21 cellular contexts compared by ENCODE assay signal in the genomic region with DNA sequence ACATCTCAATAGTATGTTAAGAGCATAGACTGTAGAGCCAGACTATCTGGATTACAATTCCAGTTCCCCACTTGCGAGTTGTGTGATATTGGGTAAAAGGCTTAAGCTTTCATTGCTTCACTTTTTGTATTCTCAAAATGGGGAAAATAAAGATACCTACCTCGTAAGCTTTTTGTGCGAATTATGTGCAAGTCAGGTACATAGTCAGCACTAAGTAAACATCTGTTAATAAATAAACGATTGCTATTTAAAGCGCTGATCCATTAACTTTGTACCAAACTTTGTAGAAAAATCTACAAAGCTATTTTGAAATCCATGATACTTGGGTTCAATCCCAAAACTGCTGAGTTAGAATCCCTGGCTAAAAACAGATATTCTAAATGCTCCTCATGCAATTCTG. TPM values are rescaled to one million over a fixed set of nuclear protein-coding genes. Genes with fewer than 3 reads are reported as not detected.
A peak's percentile ranks its signal among the peaks of the same experiment; 100 is the strongest.
DNase-seq lines count a peak whose midpoint lies in the region; ATAC-seq and TF ChIP-seq lines count a peak whose summit lies in the region.
"Had no signal": no experiment of that assay in that cellular context is flagged by ENCODE, and none has a peak within 500 bp of the region (broad histone marks: within the 10 kb centered on the region; RNA-seq: fewer than 3 reads in every experiment).

No MANE protein-coding gene starts in this region.

- intact Hi-C loops in OCI-LY7 (cut with micrococcal nuclease; ENCODE audit: unreplicated experiment) (no loop called here), testis (cut with DNase I; ENCODE audit: low total_unique reads) (no loop called here)

- H3K27me3 ChIP-seq in liver (ENCODE audit: control insufficient read depth in 4 of 4, insufficient read depth in 4 of 4, low read length in 3 of 4): no peaks in the 10 kb centered on the region
- H3K27me3 ChIP-seq in HAP-1 (ENCODE audit: low read depth): no peaks in the 10 kb centered on the region
- no peaks in the 10 kb centered on the region; the same call in 1 of the 2 replicates for H3K27me3 ChIP-seq in SJCRH30
- no peaks in the 10 kb centered on the region for H3K27me3 ChIP-seq in testis
- H3K27me3 ChIP-seq: BLaER1 had no signal

- no peak for TF ChIP-seq POLR2A in testis (IDR thresholded peaks at IDR 0.05)

- TF ChIP-seq CTCF in OCI-LY7 (conservative IDR thresholded peaks at IDR 0.05; ENCODE audit: low read length) (no peak), liver (IDR thresholded peaks at IDR 0.05; ENCODE audit: low read depth, low read length, missing input control) (no peak), testis (IDR thresholded peaks at IDR 0.05) (no peak)

- peaks cover 6% of the 10 kb centered on the region; the same call in 1 of the 2 replicates for H3K79me2 ChIP-seq in OCI-LY7 (ENCODE audit: insufficient read depth, low read depth, low read length)

- H4K20me1 ChIP-seq in OCI-LY7 (ENCODE audit: insufficient read depth, low read length): no peaks in the 10 kb centered on the region
- H4K20me1 ChIP-seq: BLaER1 had no signal

- DNase-seq in OCI-LY7 (ENCODE audit: low spot score) (no peak), kidney tubule cell (ENCODE audit: low spot score) (peak; percentile 6), renal cortical epithelial cell (ENCODE audit: low read depth) (peak; percentile 73), HAP-1 (ENCODE audit: low spot score in 2 of 2) (no peak), SJCRH30 (no peak), testis (no peak)
- DNase-seq: Caco-2; CD4-positive, CD25-positive, alpha-beta regulatory T cell; CD8-positive, alpha-beta T cell; DMS153; DND-41; H9; HFFc6 had no signal

- POLR2A ChIA-PET in OCI-LY7 (lab: Charles Lee): interaction anchor here (0.6 to 1.9 kb wide), 5 partner anchors 9 to 1231 kb away, joined by 3 to 8 read pairs (median 3); no protein-coding TSS in a partner anchor

- H3K4me3 ChIP-seq in OCI-LY7 (ENCODE audit: low read depth, low read length, poor library complexity, severe bottlenecking): no peak overlapping the region
- no peak overlapping the region for H3K4me3 ChIP-seq in liver (ENCODE audit: low read depth in 1 of 3, low read length in 3 of 3)
- no peak overlapping the region for H3K4me3 ChIP-seq in HAP-1
- H3K4me3 ChIP-seq in SJCRH30: no peak overlapping the region
- no peak overlapping the region for H3K4me3 ChIP-seq in testis
- H3K4me3 ChIP-seq: BLaER1, GM12878, GM23338 had no signal

- H3K9ac ChIP-seq in liver (ENCODE audit: low read depth in 1 of 2, low read length in 2 of 2): peak overlapping the region in 1 of 2 donors; percentile 36
- H3K9ac ChIP-seq: BLaER1 had no signal

- H2AFZ ChIP-seq in OCI-LY7 (ENCODE audit: low read length): peak overlapping the region; percentile 20; the same call in 1 of the 2 replicates

- H3K4me1 ChIP-seq in OCI-LY7 (ENCODE audit: insufficient read depth, low read length, poor library complexity, severe bottlenecking) (peaks cover 26% of the 10 kb centered on the region), liver (ENCODE audit: control insufficient read depth in 4 of 4, insufficient read depth in 4 of 4, low read length in 3 of 4) (peaks cover 3 to 53% (median 10%) of the 10 kb centered on the region in 4 donors), HAP-1 (no peaks in the 10 kb centered on the region), SJCRH30 (no peaks in the 10 kb centered on the region), testis (no peaks in the 10 kb centered on the region)
- H3K4me1 ChIP-seq: BLaER1, Caco-2 had no signal

- H3K36me3 ChIP-seq in OCI-LY7 (ENCODE audit: insufficient read depth, low read length) (no peaks in the 10 kb centered on the region), liver (ENCODE audit: control insufficient read depth in 4 of 4, insufficient read depth in 3 of 4, low read depth in 1 of 4, low read length in 3 of 4) (peaks cover 0 to 31% (median 3%) of the 10 kb centered on the region in 4 donors), HAP-1 (replicated peaks) (no peaks in the 10 kb centered on the region), SJCRH30 (no peaks in the 10 kb centered on the region), testis (ENCODE audit: low read depth, missing control alignments) (no peaks in the 10 kb centered on the region)
- H3K36me3 ChIP-seq: BLaER1 had no signal

- no peaks in the 10 kb centered on the region for H3K9me2 ChIP-seq in OCI-LY7 (ENCODE audit: insufficient read depth, low read length)

- ATAC-seq in HG03571 (IDR thresholded peaks at IDR 0.05; ENCODE audit: unreplicated experiment): no peak
- ATAC-seq: CD8-positive, alpha-beta T cell; GM12878; GM23338 had no signal

- peak; percentile 26 to 45 for TF ChIP-seq RAD21 in liver (IDR thresholded peaks at IDR 0.05)

- CTCF ChIA-PET in OCI-LY7 (lab: Charles Lee; ENCODE audit: unreplicated experiment): no interaction called here

- H3K27ac ChIP-seq in OCI-LY7 (ENCODE audit: low read depth, low read length, poor library complexity, severe bottlenecking): no peak overlapping the region
- peak overlapping the region; percentile 73 to 88 for H3K27ac ChIP-seq in liver (ENCODE audit: low read depth in 1 of 2, low read length in 2 of 2)
- H3K27ac ChIP-seq in SJCRH30: no peak overlapping the region
- H3K27ac ChIP-seq in testis: no peak overlapping the region
- H3K27ac ChIP-seq: 22Rv1, BLaER1, C4-2B had no signal

- H3K9me3 ChIP-seq in OCI-LY7 (ENCODE audit: low read length): no peaks in the 10 kb centered on the region
- no peaks in the 10 kb centered on the region for H3K9me3 ChIP-seq in liver (ENCODE audit: control insufficient read depth in 4 of 4, low read length in 3 of 4)
- no peaks in the 10 kb centered on the region for H3K9me3 ChIP-seq in HAP-1
- H3K9me3 ChIP-seq in SJCRH30 (replicated peaks): no peaks in the 10 kb centered on the region
- no peaks in the 10 kb centered on the region for H3K9me3 ChIP-seq in testis
- H3K9me3 ChIP-seq: BLaER1, Caco-2 had no signal

- in situ Hi-C loops in HAP-1 (cut with MboI; ENCODE audit: low sequenced_read_pairs): no loop called here

- no TSS peak for BruUV-seq in OCI-LY7 (replicated peaks; lab: Mats Ljungman, UMichigan)

- no peak overlapping the region for H3K4me2 ChIP-seq in OCI-LY7 (ENCODE audit: low read length)
- H3K4me2 ChIP-seq: BLaER1, GM23338 had no signal

- 42% methylated on average over 5 of the region's 5 CpGs for WGBS in liver
- 91 to 95% methylated on average over 5 of the region's 5 CpGs for WGBS in testis, 2 donors

TF ChIP-seq in liver, 16 proteins besides CTCF, POLR2A, EP300 and RAD21 (continues in another document):
- TF ChIP-seq FOXA2 (IDR thresholded peaks at IDR 0.05) (peak; percentile 99), RXRA (IDR thresholded peaks at IDR 0.05) (peak; percentile 50 to 77), SP1 (IDR thresholded peaks at IDR 0.05) (peak; percentile 89), TAF1 (conservative IDR thresholded peaks at IDR 0.05) (no peak), ATF3 (IDR thresholded peaks at IDR 0.05) (peak; percentile 24), HNF4G (IDR thresholded peaks at IDR 0.05) (peak; percentile 22), ZBTB33 (IDR thresholded peaks at IDR 0.05) (peak; percentile 79), NR2F2 (IDR thresholded peaks at IDR 0.05) (no peak), HNF4A (conservative IDR thresholded peaks at IDR 0.05) (peak; percentile 77 to 84), EGR1 (IDR thresholded peaks at IDR 0.05; ENCODE audit: low read depth in 2 of 2) (peak in 1 of 2 donors; percentile 11), JUND (IDR thresholded peaks at IDR 0.05) (peak; percentile 45 to 84), YY1 (IDR thresholded peaks at IDR 0.05) (peak; percentile 92), FOXA1 (IDR thresholded peaks at IDR 0.05) (peak; percentile 99)
- TF ChIP-seq, protein P1, sequence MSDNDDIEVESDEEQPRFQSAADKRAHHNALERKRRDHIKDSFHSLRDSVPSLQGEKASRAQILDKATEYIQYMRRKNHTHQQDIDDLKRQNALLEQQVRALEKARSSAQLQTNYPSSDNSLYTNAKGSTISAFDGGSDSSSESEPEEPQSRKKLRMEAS (IDR thresholded peaks at IDR 0.05): peak; percentile 35

RNA-seq across cellular contexts. Expression of gene ABCA6, which starts 19.6 kb away (rescaled TPM):
- total RNA-seq in OCI-LY7 (2014; rRNA removed; shearing (Covaris generic)): 23.1 and 26.5 TPM in 2 replicates
- total RNA-seq in OCI-LY7 (2022): 5.2 and 7.3 TPM in 2 replicates
- total RNA-seq in liver: 100 to 1,000 TPM in 1 of 2 donors, 10 to 100 TPM in 1; 45.5 to 158 TPM
- polyA plus RNA-seq in liver: 10 to 100 TPM; 37.5 to 49.5 TPM
- 0.50 TPM in 1 of 2 replicates, not detected in the other for total RNA-seq in renal cortical epithelial cell
- total RNA-seq in SJCRH30 (2014; rRNA removed; shearing (Covaris generic)): not detected in 2 replicates
- total RNA-seq in testis: 10 to 100 TPM; 13.8 to 16.4 TPM
- polyA plus RNA-seq in testis (ENCODE audit: insufficient read depth, low read depth, low replicate concordance): 3.1 TPM
- total RNA-seq: GM23338, H4, H9 had no signal
- polyA plus RNA-seq: CD4-positive, CD25-positive, alpha-beta regulatory T cell; GM23338 had no signal

Comparison
In these comparisons a context has a peak if more than half of its experiments do, and no peak if none do; other contexts are left out.
1. DNase-seq: peak in kidney tubule cell (single experiment) and renal cortical epithelial cell (single experiment); none in OCI-LY7 (single experiment), HAP-1 (0 of 2), SJCRH30 (0 of 2) and testis (single experiment).
2. H3K27ac ChIP-seq: peak in liver (2 of 2); none in OCI-LY7 (single experiment), SJCRH30 (single experiment) and testis (0 of 2).